Comparison of ENCODE assay signal across 15 cellular contexts in the genomic region with DNA sequence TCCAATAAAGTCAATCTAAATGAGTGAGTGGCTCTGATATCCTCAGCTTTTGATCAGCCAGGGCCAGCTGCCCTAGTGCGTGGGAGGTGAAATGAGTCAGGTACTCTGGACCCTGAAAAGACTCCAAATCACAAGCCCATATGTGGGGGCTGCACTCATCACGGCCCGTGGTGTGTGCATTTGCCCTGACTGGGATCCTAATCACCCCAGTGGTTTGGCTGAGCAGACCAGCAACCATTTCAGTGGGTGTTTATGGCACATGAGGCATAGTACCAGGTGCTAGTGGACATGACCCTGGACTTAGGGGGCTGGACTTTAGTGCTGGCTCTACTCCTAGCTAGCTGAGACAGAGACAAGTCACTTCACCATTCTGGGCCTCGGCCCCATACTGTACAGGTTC. TPM values are rescaled to one million over a fixed set of nuclear protein-coding genes. Genes with fewer than 3 reads are reported as not detected.
A peak's percentile ranks its signal among the peaks of the same experiment; 100 is the strongest.
DNase-seq lines count a peak whose midpoint lies in the region; ATAC-seq and TF ChIP-seq lines count a peak whose summit lies in the region.
"Had no signal": no experiment of that assay in that cellular context is flagged by ENCODE, and none has a peak within 500 bp of the region (broad histone marks: within the 10 kb centered on the region; RNA-seq: fewer than 3 reads in every experiment).

No MANE protein-coding gene starts in this region.

- H3K79me2 ChIP-seq in GM23248 (ENCODE audit: insufficient read depth), result no peaks in the 10 kb centered on the region

- H3K4me1 Mint-ChIP-seq in CD8-positive, alpha-beta T cell (ENCODE audit: low read depth), result peaks cover 85% of the 10 kb centered on the region
- H3K4me1 Mint-ChIP-seq in naive thymus-derived CD4-positive, alpha-beta T cell, result peaks cover 64 to 92% (median 88%) of the 10 kb centered on the region in 7 donors
- no peaks in the 10 kb centered on the region for H3K4me1 Mint-ChIP-seq in progenitor cell of endocrine pancreas (ENCODE audit: low read depth)
- H3K4me1 Mint-ChIP-seq in CD14-positive monocyte, result peaks cover 3% of the 10 kb centered on the region

- DNase-seq in CD8-positive, alpha-beta T cell, result peak in 1 of 7 experiments; percentile 19
- DNase-seq in GM23248, result peak; percentile 44
- no peak for DNase-seq in activated naive CD4-positive, alpha-beta T cell treated with anti-CD3 and anti-CD28 coated beads, Interleukin-2, amount 50 U/mL, for 72 hours (ENCODE audit: low spot score in 2 of 2)
- no peak for DNase-seq in naive thymus-derived CD4-positive, alpha-beta T cell
- DNase-seq in progenitor cell of endocrine pancreas (ENCODE audit: low spot score, unreplicated experiment), result no peak
- DNase-seq in putamen (ENCODE audit: low spot score), result no peak
- no peak for DNase-seq in CD14-positive monocyte (ENCODE audit: low spot score)
- DNase-seq: amniotic stem cell, heart right ventricle, NCI-H2029, NCI-H748 treated with DMSO at 0.1 percent for 48 hours, T-helper 1 cell had no signal

- H3K36me3 ChIP-seq in CD8-positive, alpha-beta T cell (ENCODE audit: insufficient read depth, low read length), result no peaks in the 10 kb centered on the region
- H3K36me3 ChIP-seq in GM23248 (ENCODE audit: low read depth), result no peaks in the 10 kb centered on the region
- no peaks in the 10 kb centered on the region for H3K36me3 ChIP-seq in naive thymus-derived CD4-positive, alpha-beta T cell (ENCODE audit: control insufficient read depth in 2 of 3, insufficient read depth in 3 of 3, low read length in 3 of 3)
- H3K36me3 ChIP-seq: BLaER1, heart right ventricle had no signal

- CTCF ChIA-PET in CD8-positive, alpha-beta T cell (lab: Charles Lee), result interaction anchor here (0.9 to 5.0 kb wide), 4 partner anchors 38 to 64 kb away, joined by 3 to 34 read pairs (median 6); no protein-coding TSS in a partner anchor
- CTCF ChIA-PET in naive thymus-derived CD4-positive, alpha-beta T cell (lab: Charles Lee), result interaction anchor here (1.4 to 4.1 kb wide), 3 partner anchors 37 to 80 kb away, joined by 4 to 28 read pairs (median 6); no protein-coding TSS in a partner anchor

- TF ChIP-seq CTCF in CD8-positive, alpha-beta T cell (IDR thresholded peaks at IDR 0.05), result no peak
- TF ChIP-seq CTCF in progenitor cell of endocrine pancreas (IDR thresholded peaks at IDR 0.05; ENCODE audit: unreplicated experiment) (no peak), CD14-positive monocyte (IDR thresholded peaks at IDR 0.05) (no peak)

- H3K27me3 Mint-ChIP-seq in CD8-positive, alpha-beta T cell (ENCODE audit: low read depth), result no peaks in the 10 kb centered on the region
- H3K27me3 Mint-ChIP-seq in naive thymus-derived CD4-positive, alpha-beta T cell, result no peaks in the 10 kb centered on the region
- H3K27me3 Mint-ChIP-seq in progenitor cell of endocrine pancreas (peaks cover 8% of the 10 kb centered on the region), CD14-positive monocyte (ENCODE audit: low read depth in 3 of 3) (peaks cover 0 to 7% (median 7%) of the 10 kb centered on the region in 3 donors)

- peak overlapping the region; percentile 85 for H3K27ac Mint-ChIP-seq in CD8-positive, alpha-beta T cell
- H3K27ac Mint-ChIP-seq in activated naive CD4-positive, alpha-beta T cell treated with anti-CD3 and anti-CD28 coated beads, Interleukin-2, amount 50 U/mL, for 72 hours, result peak overlapping the region in 1 of 2 donors; percentile 87
- peak overlapping the region in 8 of 9 donors; percentile 89 to 97 (median 96) for H3K27ac Mint-ChIP-seq in naive thymus-derived CD4-positive, alpha-beta T cell
- no peak overlapping the region for H3K27ac Mint-ChIP-seq in progenitor cell of endocrine pancreas
- no peak overlapping the region for H3K27ac Mint-ChIP-seq in CD14-positive monocyte

- POLR2A ChIA-PET in CD8-positive, alpha-beta T cell (lab: Charles Lee), result interaction anchor here (0.6 to 5.8 kb wide), 5 partner anchors 9 to 66 kb away, joined by 3 to 83 read pairs (median 5); a partner anchor contains a TSS
- POLR2A ChIA-PET in naive thymus-derived CD4-positive, alpha-beta T cell (lab: Charles Lee), result interaction anchor here (0.6 to 10.1 kb wide), 9 partner anchors 9 to 82 kb away, joined by 3 to 140 read pairs (median 8); a partner anchor contains a TSS

- peak overlapping the region; percentile 24 for H3K27ac ChIP-seq in CD8-positive, alpha-beta T cell (ENCODE audit: low read depth, low read length)
- no peak overlapping the region for H3K27ac ChIP-seq in GM23248
- peak overlapping the region; percentile 70 for H3K27ac ChIP-seq in naive thymus-derived CD4-positive, alpha-beta T cell (ENCODE audit: low read depth, low read length)
- H3K27ac ChIP-seq: BLaER1, epithelial cell of prostate, heart right ventricle had no signal

- no peak overlapping the region for H3K4me3 ChIP-seq in CD8-positive, alpha-beta T cell (ENCODE audit: low read depth, low read length)
- H3K4me3 ChIP-seq in GM23248, result no peak overlapping the region
- no peak overlapping the region for H3K4me3 ChIP-seq in naive thymus-derived CD4-positive, alpha-beta T cell (ENCODE audit: low read length)
- H3K4me3 ChIP-seq: BLaER1, heart right ventricle had no signal

- no peaks in the 10 kb centered on the region for H3K27me3 ChIP-seq in CD8-positive, alpha-beta T cell (ENCODE audit: insufficient read depth, low read length)
- H3K27me3 ChIP-seq in GM23248 (replicated peaks; ENCODE audit: insufficient read depth), result peaks cover 20% of the 10 kb centered on the region
- H3K27me3 ChIP-seq in naive thymus-derived CD4-positive, alpha-beta T cell (ENCODE audit: control insufficient read depth in 2 of 2, insufficient read depth in 2 of 2, low read length in 2 of 2), result no peaks in the 10 kb centered on the region
- H3K27me3 ChIP-seq: BLaER1 had no signal

- H3K36me3 Mint-ChIP-seq in CD8-positive, alpha-beta T cell, result peaks cover 27% of the 10 kb centered on the region
- peaks cover 0 to 6% of the 10 kb centered on the region in 2 donors for H3K36me3 Mint-ChIP-seq in activated naive CD4-positive, alpha-beta T cell treated with anti-CD3 and anti-CD28 coated beads, Interleukin-2, amount 50 U/mL, for 72 hours
- peaks cover 0 to 14% (median 9%) of the 10 kb centered on the region in 5 donors for H3K36me3 Mint-ChIP-seq in naive thymus-derived CD4-positive, alpha-beta T cell
- H3K36me3 Mint-ChIP-seq in progenitor cell of endocrine pancreas (ENCODE audit: insufficient read depth) (no peaks in the 10 kb centered on the region), CD14-positive monocyte (no peaks in the 10 kb centered on the region)

- H3K4me1 ChIP-seq in CD8-positive, alpha-beta T cell (ENCODE audit: insufficient read depth, low read length), result peaks cover 81% of the 10 kb centered on the region
- H3K4me1 ChIP-seq in GM23248 (ENCODE audit: insufficient read depth), result peaks cover 7% of the 10 kb centered on the region
- H3K4me1 ChIP-seq in naive thymus-derived CD4-positive, alpha-beta T cell (ENCODE audit: control insufficient read depth in 2 of 2, insufficient read depth in 2 of 2, low read length in 2 of 2), result peaks cover 51 to 75% of the 10 kb centered on the region in 2 donors

- no peak overlapping the region for H2AFZ ChIP-seq in GM23248

- intact Hi-C loops in CD8-positive, alpha-beta T cell (cut with DNase I, micrococcal nuclease), result loop anchor here in 1 of 2 experiments (5.0 kb wide), 1 partner anchor 42 kb away; no protein-coding TSS in a partner anchor
- intact Hi-C loops in naive thymus-derived CD4-positive, alpha-beta T cell (cut with micrococcal nuclease), result loop anchor here (1.0 to 5.0 kb wide), 2 partner anchors 9 to 63 kb away; no protein-coding TSS in a partner anchor
- intact Hi-C loops in CD14-positive monocyte (cut with micrococcal nuclease), result no loop called here

- H3K9me3 Mint-ChIP-seq in CD8-positive, alpha-beta T cell, result no peaks in the 10 kb centered on the region
- peaks cover 0 to 3% of the 10 kb centered on the region in 2 donors for H3K9me3 Mint-ChIP-seq in activated naive CD4-positive, alpha-beta T cell treated with anti-CD3 and anti-CD28 coated beads, Interleukin-2, amount 50 U/mL, for 72 hours
- H3K9me3 Mint-ChIP-seq in naive thymus-derived CD4-positive, alpha-beta T cell, result no peaks in the 10 kb centered on the region
- H3K9me3 Mint-ChIP-seq in progenitor cell of endocrine pancreas (ENCODE audit: low read depth), result no peaks in the 10 kb centered on the region
- peaks cover 0 to 2% (median 0%) of the 10 kb centered on the region in 7 donors for H3K9me3 Mint-ChIP-seq in CD14-positive monocyte

- H3F3A ChIP-seq in GM23248 (ENCODE audit: insufficient read depth), result no peaks in the 10 kb centered on the region

- ATAC-seq in CD8-positive, alpha-beta T cell, result no peak
- peak; percentile 48 to 68 for ATAC-seq in activated naive CD4-positive, alpha-beta T cell treated with anti-CD3 and anti-CD28 coated beads, Interleukin-2, amount 50 U/mL, for 72 hours
- ATAC-seq in naive thymus-derived CD4-positive, alpha-beta T cell, result no peak
- ATAC-seq in HG03280 (IDR thresholded peaks at IDR 0.05; ENCODE audit: unreplicated experiment), result no peak
- ATAC-seq: heart right ventricle had no signal

- H3K4me2 ChIP-seq in GM23248 (ENCODE audit: unreplicated experiment), result no peak overlapping the region

- H3K4me3 Mint-ChIP-seq in CD8-positive, alpha-beta T cell, result peak overlapping the region; percentile 63
- peak overlapping the region in 8 of 10 donors; percentile 73 to 88 (median 82) for H3K4me3 Mint-ChIP-seq in naive thymus-derived CD4-positive, alpha-beta T cell
- H3K4me3 Mint-ChIP-seq in progenitor cell of endocrine pancreas (ENCODE audit: low read depth) (no peak overlapping the region), CD14-positive monocyte (no peak overlapping the region)

- 34 to 35% methylated on average over 4 of the region's 4 CpGs for WGBS in GM23248 (ENCODE audit: low coverage in 1 of 2, low lambda C conversion rate in 2 of 2, missing lambda C conversion rate in 2 of 2), 2 experiments

- no peaks in the 10 kb centered on the region for H4K20me1 ChIP-seq in GM23248 (ENCODE audit: insufficient read depth)
- H4K20me1 ChIP-seq: BLaER1 had no signal

- in situ Hi-C loops in GM23248 (cut with MboI), result no loop called here

- no peak overlapping the region for H3K9ac ChIP-seq in GM23248
- H3K9ac ChIP-seq: BLaER1 had no signal

- H3K9me2 ChIP-seq in GM23248 (ENCODE audit: insufficient read depth), result no peaks in the 10 kb centered on the region

- no peaks in the 10 kb centered on the region for H3K9me3 ChIP-seq in CD8-positive, alpha-beta T cell (ENCODE audit: low read length)
- H3K9me3 ChIP-seq in GM23248 (ENCODE audit: low read depth), result no peaks in the 10 kb centered on the region
- no peaks in the 10 kb centered on the region for H3K9me3 ChIP-seq in naive thymus-derived CD4-positive, alpha-beta T cell (ENCODE audit: control insufficient read depth in 2 of 3, low read length in 3 of 3)
- H3K9me3 ChIP-seq: BLaER1, heart right ventricle had no signal

RNA-seq across cellular contexts. Expression of a gene that starts 39.4 kb away (rescaled TPM):
- 10 to 100 TPM; 34.7 to 36.7 TPM for total RNA-seq in CD8-positive, alpha-beta T cell
- not detected in 2 replicates for total RNA-seq in GM23248 (2014; rRNA removed; shearing (Covaris generic))
- polyA plus RNA-seq in GM23248 (2016; fragmentation: Nextera tagmentation; extraction: Ambion mirVana) (not detected in 2 replicates), CD14-positive monocyte (under 1 TPM in 1 of 2 donors, not detected in 1; 0.22 TPM)
- 10 to 100 TPM in 1 of 2 donors, 1 to 10 TPM in 1; 5.2 to 11.7 TPM for total RNA-seq in activated naive CD4-positive, alpha-beta T cell treated with anti-CD3 and anti-CD28 coated beads, Interleukin-2, amount 50 U/mL, for 72 hours
- total RNA-seq in naive thymus-derived CD4-positive, alpha-beta T cell, result 10 to 100 TPM; 20.3 to 95.8 (median 63.3) TPM
- 100 to 1,000 TPM in 1 of 2 donors, 10 to 100 TPM in 1; 66.1 to 108 TPM for polyA plus RNA-seq in naive thymus-derived CD4-positive, alpha-beta T cell
- total RNA-seq in progenitor cell of endocrine pancreas, result 0.31 and 0.69 TPM in 2 replicates

Comparison
In these comparisons a context has a peak if more than half of its experiments do, and no peak if none do; other contexts are left out.
1. ATAC-seq: peak in activated naive CD4-positive, alpha-beta T cell treated with anti-CD3 and anti-CD28 coated beads, Interleukin-2, amount 50 U/mL, for 72 hours (2 of 2); none in CD8-positive, alpha-beta T cell (single experiment), naive thymus-derived CD4-positive, alpha-beta T cell (single experiment) and HG03280 (single experiment).
2. H3K27ac Mint-ChIP-seq: peak in CD8-positive, alpha-beta T cell (single experiment) and naive thymus-derived CD4-positive, alpha-beta T cell (8 of 9); none in progenitor cell of endocrine pancreas (single experiment) and CD14-positive monocyte (0 of 7).
3. H3K4me3 Mint-ChIP-seq: peak in CD8-positive, alpha-beta T cell (single experiment) and naive thymus-derived CD4-positive, alpha-beta T cell (8 of 10); none in progenitor cell of endocrine pancreas (single experiment) and CD14-positive monocyte (0 of 2).
4. intact Hi-C loops: an anchor here in naive thymus-derived CD4-positive, alpha-beta T cell (1.0 to 5.0 kb wide); none called in CD14-positive monocyte.